Comparison of ENCODE assay signal across 9 cellular contexts in the genomic region with DNA sequence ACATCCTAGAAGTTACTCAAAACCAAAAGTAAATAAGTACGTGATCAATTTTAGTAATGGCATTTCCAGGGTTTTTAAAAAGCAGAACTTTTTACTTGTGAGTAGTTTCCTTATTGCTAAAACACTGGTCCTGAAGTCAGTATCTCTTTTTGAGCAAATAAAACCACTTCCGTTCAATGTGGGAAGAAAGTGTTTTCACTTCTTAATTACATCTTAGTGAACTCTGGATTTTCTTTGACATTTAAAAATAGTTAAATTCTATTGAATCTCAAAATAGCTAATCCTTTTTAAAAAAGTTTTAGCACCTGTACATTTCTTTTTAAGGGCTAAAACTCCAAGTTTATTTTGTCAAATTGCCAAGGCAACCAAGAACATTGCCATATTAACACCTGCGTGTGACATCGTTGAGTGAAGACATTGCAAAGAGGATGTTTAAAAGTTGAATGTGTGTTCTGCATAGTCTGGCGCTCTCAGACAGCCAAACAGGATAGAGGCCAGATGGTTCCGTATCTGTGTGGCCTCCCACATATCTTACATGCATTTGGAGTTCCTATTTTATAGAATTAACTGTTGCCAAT. TPM values are rescaled to one million over a fixed set of nuclear protein-coding genes. Genes with fewer than 3 reads are reported as not detected.
DNase-seq lines count a peak whose midpoint lies in the region; ATAC-seq and TF ChIP-seq lines count a peak whose summit lies in the region.
"Had no signal": no experiment of that assay in that cellular context is flagged by ENCODE, and none has a peak within 500 bp of the region (broad histone marks: within the 10 kb centered on the region; RNA-seq: fewer than 3 reads in every experiment).

No MANE protein-coding gene starts in this region.

- H3K4me3 ChIP-seq in GM12864 (ENCODE audit: low read depth, low read length): no peak overlapping the region; the same call in 1 of the 2 replicates

- ATAC-seq in GM21381 (IDR thresholded peaks at IDR 0.05; ENCODE audit: unreplicated experiment) (peak; percentile 90), HG03521 (IDR thresholded peaks at IDR 0.05; ENCODE audit: unreplicated experiment) (peak; percentile 93)
- ATAC-seq in activated T-cell treated with anti-CD3 and anti-CD28 coated beads, Interleukin-2, amount 50 U/mL, for 72 hours (replicated peaks in 1 of 2): peak; percentile 81 to 82

- peak overlapping the region; percentile 97 for H3K27ac Mint-ChIP-seq in activated T-cell treated with anti-CD3 and anti-CD28 coated beads, Interleukin-2, amount 50 U/mL, for 72 hours

- peaks cover 13 to 16% of the 10 kb centered on the region in 2 donors for H3K36me3 Mint-ChIP-seq in activated T-cell treated with anti-CD3 and anti-CD28 coated beads, Interleukin-2, amount 50 U/mL, for 72 hours (ENCODE audit: insufficient read depth in 2 of 2)

- H3K4me1 Mint-ChIP-seq in activated T-cell treated with anti-CD3 and anti-CD28 coated beads, Interleukin-2, amount 50 U/mL, for 72 hours (ENCODE audit: low read depth): peaks cover 51% of the 10 kb centered on the region

- H3K9me3 Mint-ChIP-seq in activated T-cell treated with anti-CD3 and anti-CD28 coated beads, Interleukin-2, amount 50 U/mL, for 72 hours: no peaks in the 10 kb centered on the region

- DNase-seq in GM12864 (ENCODE audit: low read depth) (peak; percentile 70), iPS-NIHi11 (ENCODE audit: low spot score) (no peak), NCI-H2029 treated with DMSO at 0.1 percent for 48 hours (lab: John Stamatoyannopoulos, UW) (no peak), T-helper 9 cell (no peak)
- DNase-seq in activated T-cell treated with anti-CD3 and anti-CD28 coated beads, Interleukin-2, amount 50 U/mL, for 72 hours: no peak
- DNase-seq in stimulated activated CD8-positive, alpha-beta memory T cell treated with anti-CD3 and anti-CD28 coated beads, Interleukin-4, amount 100 ng/mL, for 48 hours: peak; percentile 46

- TF ChIP-seq CTCF in GM12864 (IDR thresholded peaks at IDR 0.05; ENCODE audit: low read depth, low read length, missing control alignments): no peak

- H3K4me3 Mint-ChIP-seq in activated T-cell treated with anti-CD3 and anti-CD28 coated beads, Interleukin-2, amount 50 U/mL, for 72 hours: peak overlapping the region; percentile 84 to 97

- no peaks in the 10 kb centered on the region for H3K27me3 Mint-ChIP-seq in activated T-cell treated with anti-CD3 and anti-CD28 coated beads, Interleukin-2, amount 50 U/mL, for 72 hours (ENCODE audit: low read depth)

RNA-seq across cellular contexts. Expression of a gene that starts 17.2 kb away (rescaled TPM):
- total RNA-seq in activated T-cell treated with anti-CD3 and anti-CD28 coated beads, Interleukin-2, amount 50 U/mL, for 72 hours: under 1 TPM in 1 of 2 donors, not detected in 1; 0.35 TPM
- total RNA-seq: bronchial epithelial cell had no signal

RNA-seq across cellular contexts. Expression of a gene that starts 50.5 kb away (rescaled TPM):
- total RNA-seq in activated T-cell treated with anti-CD3 and anti-CD28 coated beads, Interleukin-2, amount 50 U/mL, for 72 hours: 100 to 1,000 TPM; 113 to 121 TPM

RNA-seq across cellular contexts. Expression of a gene that starts 53.7 kb away (rescaled TPM):
- total RNA-seq in activated T-cell treated with anti-CD3 and anti-CD28 coated beads, Interleukin-2, amount 50 U/mL, for 72 hours: 10 to 100 TPM; 43.4 to 48.4 TPM

Comparison
In these comparisons a context has a peak if more than half of its experiments do, and no peak if none do; other contexts are left out.
1. DNase-seq: peak in GM12864 (single experiment) and stimulated activated CD8-positive, alpha-beta memory T cell treated with anti-CD3 and anti-CD28 coated beads, Interleukin-4, amount 100 ng/mL, for 48 hours (single experiment); none in activated T-cell treated with anti-CD3 and anti-CD28 coated beads, Interleukin-2, amount 50 U/mL, for 72 hours (0 of 2), iPS-NIHi11 (single experiment), NCI-H2029 treated with DMSO at 0.1 percent for 48 hours (single experiment) and T-helper 9 cell (single experiment).
2. Peak in every context shown above with its lines, with median percentiles within 50 percentile points of each other: ATAC-seq.